Comparison of ENCODE assay signal across 1 cellular context in the genomic region with DNA sequence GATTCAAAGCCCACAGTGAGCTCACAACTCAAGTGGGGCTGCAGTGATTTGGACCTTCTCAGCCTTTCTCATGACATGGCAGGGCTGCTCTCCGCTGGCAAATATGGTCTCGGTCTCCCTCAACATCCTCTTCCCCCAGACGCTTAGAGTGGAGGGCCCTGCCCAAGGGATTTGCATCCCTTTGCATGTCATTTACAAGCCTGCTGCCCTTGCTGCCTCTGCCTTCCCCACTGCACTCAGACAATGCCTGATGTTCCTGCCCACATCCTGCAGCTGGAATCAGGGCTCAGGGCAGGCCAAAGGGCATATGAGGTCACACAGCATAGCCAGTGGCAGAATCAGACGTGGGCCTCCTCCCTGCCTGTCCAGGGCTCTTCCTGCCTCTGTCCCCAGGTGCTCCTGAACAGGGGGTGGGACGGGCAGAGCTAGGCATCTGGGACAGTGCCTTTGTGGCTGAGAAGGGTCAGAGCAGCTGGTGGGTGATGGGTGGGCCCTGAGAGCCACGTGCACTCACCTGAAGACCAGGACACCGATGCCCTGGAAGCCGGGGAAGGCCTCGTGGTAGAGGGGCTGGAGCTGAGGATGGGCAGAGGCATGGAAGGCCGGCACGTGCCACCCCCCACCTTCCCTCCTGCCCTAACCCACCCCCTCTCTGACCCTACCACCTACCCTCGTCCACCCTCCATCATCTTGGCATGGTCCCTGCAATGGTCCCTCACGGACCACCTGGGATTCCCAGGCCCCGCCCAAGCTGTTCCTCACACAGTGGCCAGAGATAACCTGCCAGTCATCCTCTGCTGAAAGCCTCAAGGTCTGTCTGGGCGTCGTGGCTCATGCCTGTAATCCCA.
TF ChIP-seq lines count a peak whose summit lies in the region.

No MANE protein-coding gene starts in this region.

TF ChIP-seq in HepG2, 621 proteins besides CTCF, POLR2A, EP300 and RAD21:
- TF ChIP-seq, protein P1, sequence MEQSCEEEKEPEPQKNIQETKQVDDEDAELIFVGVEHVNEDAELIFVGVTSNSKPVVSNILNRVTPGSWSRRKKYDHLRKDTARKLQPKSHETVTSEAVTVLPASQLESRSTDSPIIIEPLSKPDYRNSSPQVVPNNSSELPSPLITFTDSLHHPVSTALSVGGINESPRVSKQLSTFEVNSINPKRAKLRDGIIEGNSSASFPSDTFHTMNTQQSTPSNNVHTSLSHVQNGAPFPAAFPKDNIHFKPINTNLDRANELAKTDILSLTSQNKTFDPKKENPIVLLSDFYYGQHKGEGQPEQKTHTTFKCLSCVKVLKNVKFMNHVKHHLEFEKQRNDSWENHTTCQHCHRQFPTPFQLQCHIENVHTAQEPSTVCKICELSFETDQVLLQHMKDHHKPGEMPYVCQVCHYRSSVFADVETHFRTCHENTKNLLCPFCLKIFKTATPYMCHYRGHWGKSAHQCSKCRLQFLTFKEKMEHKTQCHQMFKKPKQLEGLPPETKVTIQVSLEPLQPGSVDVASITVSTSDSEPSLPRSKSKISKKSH (CRISPR knock-in tag; IDR thresholded peaks at IDR 0.05; ENCODE audit: borderline replicate concordance): no peak
- TF ChIP-seq ZNF335 (CRISPR knock-in tag; IDR thresholded peaks at IDR 0.05) (no peak), NR2F6 (IDR thresholded peaks at IDR 0.05) (no peak), NR2F6 (CRISPR knock-in tag; IDR thresholded peaks at IDR 0.05) (no peak), RXRA (CRISPR knock-in tag; IDR thresholded peaks at IDR 0.05) (peak; percentile 81), MAFK (conservative IDR thresholded peaks at IDR 0.05 in 1 of 2, IDR thresholded peaks at IDR 0.05 in 1 of 2; ENCODE audit: low read length in 2 of 2) (no peak), ZNF768 (CRISPR knock-in tag; IDR thresholded peaks at IDR 0.05) (peak; percentile 86), MATR3 (CRISPR knock-in tag; IDR thresholded peaks at IDR 0.05) (no peak), SCMH1 (CRISPR knock-in tag; IDR thresholded peaks at IDR 0.05; ENCODE audit: borderline replicate concordance) (no peak), RXRB (CRISPR knock-in tag; IDR thresholded peaks at IDR 0.05; ENCODE audit: borderline replicate concordance) (peak; percentile 72), TCF12 (IDR thresholded peaks at IDR 0.05) (no peak), TCF12 (CRISPR knock-in tag; IDR thresholded peaks at IDR 0.05) (no peak), ZMYM3 (CRISPR knock-in tag; IDR thresholded peaks at IDR 0.05) (0 out of 2 replicates have a peak, but pooled peaks have one; percentile 10), MYC (CRISPR knock-in tag; IDR thresholded peaks at IDR 0.05; ENCODE audit: borderline replicate concordance) (no peak), NR2F1 (CRISPR knock-in tag; IDR thresholded peaks at IDR 0.05) (0 out of 4 replicates have a peak, but pooled peaks of 1 of the 2 experiments have one; percentile 10), ETV5 (CRISPR knock-in tag; IDR thresholded peaks at IDR 0.05; ENCODE audit: borderline replicate concordance) (no peak)
- TF ChIP-seq, protein P2, sequence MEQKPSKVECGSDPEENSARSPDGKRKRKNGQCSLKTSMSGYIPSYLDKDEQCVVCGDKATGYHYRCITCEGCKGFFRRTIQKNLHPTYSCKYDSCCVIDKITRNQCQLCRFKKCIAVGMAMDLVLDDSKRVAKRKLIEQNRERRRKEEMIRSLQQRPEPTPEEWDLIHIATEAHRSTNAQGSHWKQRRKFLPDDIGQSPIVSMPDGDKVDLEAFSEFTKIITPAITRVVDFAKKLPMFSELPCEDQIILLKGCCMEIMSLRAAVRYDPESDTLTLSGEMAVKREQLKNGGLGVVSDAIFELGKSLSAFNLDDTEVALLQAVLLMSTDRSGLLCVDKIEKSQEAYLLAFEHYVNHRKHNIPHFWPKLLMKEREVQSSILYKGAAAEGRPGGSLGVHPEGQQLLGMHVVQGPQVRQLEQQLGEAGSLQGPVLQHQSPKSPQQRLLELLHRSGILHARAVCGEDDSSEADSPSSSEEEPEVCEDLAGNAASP (CRISPR knock-in tag; IDR thresholded peaks at IDR 0.05; ENCODE audit: borderline replicate concordance): peak; percentile 86; the same call in 1 of the 2 replicates
- TF ChIP-seq, protein P3, sequence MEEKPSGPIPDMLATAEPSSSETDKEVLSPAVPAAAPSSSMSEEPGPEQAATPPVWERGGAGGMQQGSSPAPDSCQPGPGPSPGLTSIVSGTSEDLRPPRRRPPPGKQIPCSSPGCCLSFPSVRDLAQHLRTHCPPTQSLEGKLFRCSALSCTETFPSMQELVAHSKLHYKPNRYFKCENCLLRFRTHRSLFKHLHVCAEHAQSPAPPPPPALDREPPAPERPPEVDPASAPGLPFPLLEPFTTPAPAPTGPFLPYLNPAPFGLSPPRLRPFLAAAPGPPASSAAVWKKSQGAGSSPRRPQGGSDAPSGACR (CRISPR knock-in tag; IDR thresholded peaks at IDR 0.05): no peak
- TF ChIP-seq, protein P4, sequence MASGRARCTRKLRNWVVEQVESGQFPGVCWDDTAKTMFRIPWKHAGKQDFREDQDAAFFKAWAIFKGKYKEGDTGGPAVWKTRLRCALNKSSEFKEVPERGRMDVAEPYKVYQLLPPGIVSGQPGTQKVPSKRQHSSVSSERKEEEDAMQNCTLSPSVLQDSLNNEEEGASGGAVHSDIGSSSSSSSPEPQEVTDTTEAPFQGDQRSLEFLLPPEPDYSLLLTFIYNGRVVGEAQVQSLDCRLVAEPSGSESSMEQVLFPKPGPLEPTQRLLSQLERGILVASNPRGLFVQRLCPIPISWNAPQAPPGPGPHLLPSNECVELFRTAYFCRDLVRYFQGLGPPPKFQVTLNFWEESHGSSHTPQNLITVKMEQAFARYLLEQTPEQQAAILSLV (CRISPR knock-in tag; IDR thresholded peaks at IDR 0.05; ENCODE audit: borderline replicate concordance): no peak
- TF ChIP-seq, protein P5, sequence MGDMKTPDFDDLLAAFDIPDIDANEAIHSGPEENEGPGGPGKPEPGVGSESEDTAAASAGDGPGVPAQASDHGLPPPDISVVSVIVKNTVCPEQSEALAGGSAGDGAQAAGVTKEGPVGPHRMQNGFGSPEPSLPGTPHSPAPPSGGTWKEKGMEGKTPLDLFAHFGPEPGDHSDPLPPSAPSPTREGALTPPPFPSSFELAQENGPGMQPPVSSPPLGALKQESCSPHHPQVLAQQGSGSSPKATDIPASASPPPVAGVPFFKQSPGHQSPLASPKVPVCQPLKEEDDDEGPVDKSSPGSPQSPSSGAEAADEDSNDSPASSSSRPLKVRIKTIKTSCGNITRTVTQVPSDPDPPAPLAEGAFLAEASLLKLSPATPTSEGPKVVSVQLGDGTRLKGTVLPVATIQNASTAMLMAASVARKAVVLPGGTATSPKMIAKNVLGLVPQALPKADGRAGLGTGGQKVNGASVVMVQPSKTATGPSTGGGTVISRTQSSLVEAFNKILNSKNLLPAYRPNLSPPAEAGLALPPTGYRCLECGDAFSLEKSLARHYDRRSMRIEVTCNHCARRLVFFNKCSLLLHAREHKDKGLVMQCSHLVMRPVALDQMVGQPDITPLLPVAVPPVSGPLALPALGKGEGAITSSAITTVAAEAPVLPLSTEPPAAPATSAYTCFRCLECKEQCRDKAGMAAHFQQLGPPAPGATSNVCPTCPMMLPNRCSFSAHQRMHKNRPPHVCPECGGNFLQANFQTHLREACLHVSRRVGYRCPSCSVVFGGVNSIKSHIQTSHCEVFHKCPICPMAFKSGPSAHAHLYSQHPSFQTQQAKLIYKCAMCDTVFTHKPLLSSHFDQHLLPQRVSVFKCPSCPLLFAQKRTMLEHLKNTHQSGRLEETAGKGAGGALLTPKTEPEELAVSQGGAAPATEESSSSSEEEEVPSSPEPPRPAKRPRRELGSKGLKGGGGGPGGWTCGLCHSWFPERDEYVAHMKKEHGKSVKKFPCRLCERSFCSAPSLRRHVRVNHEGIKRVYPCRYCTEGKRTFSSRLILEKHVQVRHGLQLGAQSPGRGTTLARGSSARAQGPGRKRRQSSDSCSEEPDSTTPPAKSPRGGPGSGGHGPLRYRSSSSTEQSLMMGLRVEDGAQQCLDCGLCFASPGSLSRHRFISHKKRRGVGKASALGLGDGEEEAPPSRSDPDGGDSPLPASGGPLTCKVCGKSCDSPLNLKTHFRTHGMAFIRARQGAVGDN (CRISPR knock-in tag; IDR thresholded peaks at IDR 0.05): peak; percentile 26; the same call in 1 of the 2 replicates
